ENCODE assay signal across 13 cellular contexts in the genomic region with DNA sequence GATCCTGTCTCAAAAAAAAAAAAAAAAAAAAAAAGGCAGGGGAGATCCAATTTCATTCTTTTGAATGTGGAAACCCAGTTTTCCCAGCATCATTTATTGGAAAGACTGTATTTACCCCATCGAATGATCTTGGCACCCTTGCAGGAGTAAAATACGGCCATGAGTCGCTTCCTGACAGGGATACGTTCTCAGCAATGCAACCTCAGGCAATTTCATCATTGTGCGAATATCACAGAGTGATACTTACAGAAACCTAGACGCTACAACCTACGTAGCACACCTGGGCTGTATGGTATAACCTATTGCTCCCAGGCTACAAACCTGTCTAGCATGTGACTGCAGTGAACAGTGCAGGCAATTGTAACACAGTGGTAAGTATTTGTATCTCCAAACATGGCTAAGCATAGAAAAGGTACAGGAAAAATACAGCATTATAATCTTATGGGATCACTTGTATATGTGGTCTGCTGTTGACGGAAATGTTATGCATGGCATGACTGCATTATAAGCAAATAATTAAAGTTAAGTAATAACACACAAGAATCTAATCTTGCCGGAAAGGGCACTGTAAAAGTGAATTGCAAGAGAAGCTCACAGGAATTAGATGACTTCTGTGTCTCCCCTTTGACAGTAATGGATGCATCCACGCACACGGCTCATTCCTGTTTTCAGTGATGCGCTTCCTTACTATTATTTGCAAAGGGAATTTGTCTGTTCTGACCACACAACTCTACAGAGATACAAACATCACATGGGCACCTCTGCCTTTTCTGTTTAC. TPM values are rescaled to one million over a fixed set of nuclear protein-coding genes. Genes with fewer than 3 reads are reported as not detected.
DNase-seq lines count a peak whose midpoint lies in the region; TF ChIP-seq lines count a peak whose summit lies in the region.
"Had no signal": no experiment of that assay in that cellular context is flagged by ENCODE, and none has a peak within 500 bp of the region (broad histone marks: within the 10 kb centered on the region; RNA-seq: fewer than 3 reads in every experiment).

No MANE protein-coding gene starts in this region.

- H3K27me3 Mint-ChIP-seq in HFFc6 (ENCODE audit: insufficient read depth): peaks cover 3% of the 10 kb centered on the region; the same call in 1 of the 2 replicates

- H3K9me3 Mint-ChIP-seq in HFFc6: no peaks in the 10 kb centered on the region

- H3K27ac Mint-ChIP-seq in HFFc6: peak overlapping the region; percentile 98

- no peaks in the 10 kb centered on the region for H3K36me3 ChIP-seq in muscle layer of duodenum (ENCODE audit: control insufficient read depth in 1 of 2, insufficient read depth in 2 of 2, low read length in 2 of 2)
- no peaks in the 10 kb centered on the region for H3K36me3 ChIP-seq in BE2C
- H3K36me3 ChIP-seq: pancreas had no signal

- peak overlapping the region; percentile 21 for H3K27ac ChIP-seq in AG04450 (ENCODE audit: low read depth, low read length)
- H3K27ac ChIP-seq in muscle layer of duodenum (ENCODE audit: low read length): peak overlapping the region; percentile 83

- peak overlapping the region; percentile 87 for H3K4me3 Mint-ChIP-seq in HFFc6

- CTCF ChIA-PET in AG04450 (lab: Charles Lee): interaction anchor here (1.1 kb wide), 1 partner anchor 38 kb away, joined by 3 read pairs; no protein-coding TSS in a partner anchor

- in situ Hi-C loops in astrocyte of the spinal cord (cut with HindIII; ENCODE audit: low sequenced_read_pairs): no loop called here

- H3K9me3 ChIP-seq in AG04450 (ENCODE audit: control insufficient read depth, insufficient read depth, low read length) (no peaks in the 10 kb centered on the region; the same call in 1 of the 2 replicates), muscle layer of duodenum (ENCODE audit: control insufficient read depth in 1 of 2, low read length in 2 of 2) (no peaks in the 10 kb centered on the region), BE2C (no peaks in the 10 kb centered on the region)
- H3K9me3 ChIP-seq: pancreas had no signal

- TF ChIP-seq CTCF in AG04450 (IDR thresholded peaks at IDR 0.05; ENCODE audit: low read depth, low read length) (no peak), HFFc6 (IDR thresholded peaks at IDR 0.05) (no peak), astrocyte of the spinal cord (IDR thresholded peaks at IDR 0.05; ENCODE audit: low read depth, low read length) (no peak), BE2C (IDR thresholded peaks at IDR 0.05; ENCODE audit: low read depth, low read length) (no peak)

- H3K36me3 Mint-ChIP-seq in HFFc6 (ENCODE audit: low read depth): 0 out of 2 replicates have a peak, but pooled peaks cover 5% of the 10 kb centered on the region

- H3K4me3 ChIP-seq in AG04450 (ENCODE audit: low read depth, low read length) (no peak overlapping the region), astrocyte of the spinal cord (ENCODE audit: low read depth, low read length) (no peak overlapping the region), muscle layer of duodenum (ENCODE audit: low read depth in 1 of 2, low read length in 2 of 2) (no peak overlapping the region), BE2C (ENCODE audit: low read depth, low read length) (no peak overlapping the region; the same call in 1 of the 2 replicates)
- H3K4me3 ChIP-seq: pancreas had no signal

- POLR2A ChIA-PET in AG04450 (lab: Yijun Ruan, JAX): no interaction called here

- DNase-seq in AG04450 (ENCODE audit: low read depth, low spot score): no peak
- DNase-seq in HFFc6: peak; percentile 61
- DNase-seq in astrocyte of the spinal cord (ENCODE audit: low read depth, low spot score): peak; percentile 62
- DNase-seq in NCI-H524 treated with DMSO at 0.1 percent for 48 hours (lab: John Stamatoyannopoulos, UW): no peak
- no peak for DNase-seq in BE2C
- no peak for DNase-seq in effector CD4-positive, alpha-beta T cell
- no peak for DNase-seq in NCI-H2171 (lab: John Stamatoyannopoulos, UW)
- DNase-seq: activated naive CD4-positive, alpha-beta T cell treated with anti-CD3 and anti-CD28 coated beads, Interleukin-2, amount 50 U/mL, for 16 hours; NCI-H1694; pancreas; SW 1271 had no signal

- H3K4me1 ChIP-seq in muscle layer of duodenum (ENCODE audit: control insufficient read depth in 1 of 2, insufficient read depth in 2 of 2, low read length in 2 of 2): peaks cover 21 to 32% of the 10 kb centered on the region in 2 donors
- H3K4me1 ChIP-seq in BE2C: peaks cover 11% of the 10 kb centered on the region

- peaks cover 56% of the 10 kb centered on the region for H3K4me1 Mint-ChIP-seq in HFFc6 (ENCODE audit: low read depth)

- no peaks in the 10 kb centered on the region for H3K27me3 ChIP-seq in AG04450 (ENCODE audit: control insufficient read depth, insufficient read depth, low read length)
- no peaks in the 10 kb centered on the region for H3K27me3 ChIP-seq in muscle layer of duodenum (ENCODE audit: low read depth, low read length)
- no peaks in the 10 kb centered on the region for H3K27me3 ChIP-seq in BE2C

RNA-seq across cellular contexts. Expression of a gene that starts 24.0 kb away (rescaled TPM):
- polyA plus RNA-seq in AG04450 (2011; rRNA removed): 2.7 and 2.9 TPM in 2 replicates
- 7.3 and 9.8 TPM in 2 replicates for polyA minus RNA-seq in AG04450 (2011; rRNA and poly(A)+ RNA removed)
- 1 to 10 TPM; 6.3 to 9.5 (median 6.9) TPM for total RNA-seq in HFFc6 (2021; fragmentation: NEBNext Ultra II Directional; extraction: Animal tissue kit (Norgen Biotek cat#: 25700))
- polyA plus RNA-seq in BE2C (2012; ENCODE audit: insufficient read depth, insufficient read length, low read depth): 19.3 TPM

RNA-seq across cellular contexts. Expression of a gene that starts 49.2 kb away (rescaled TPM):
- polyA plus RNA-seq in AG04450 (2011; rRNA removed): not detected in 2 replicates
- polyA minus RNA-seq in AG04450 (2011; rRNA and poly(A)+ RNA removed): not detected in 2 replicates
- not detected for total RNA-seq in HFFc6 (2021; fragmentation: NEBNext Ultra II Directional; extraction: Animal tissue kit (Norgen Biotek cat#: 25700))
- not detected for polyA plus RNA-seq in BE2C (2012; ENCODE audit: insufficient read depth, insufficient read length, low read depth)
- total RNA-seq: glomerular endothelial cell, pancreas had no signal
- polyA plus RNA-seq: pancreas had no signal

Comparison
In these comparisons a context has a peak if more than half of its experiments do, and no peak if none do; other contexts are left out.
1. DNase-seq: peak in HFFc6 (single experiment) and astrocyte of the spinal cord (single experiment); none in AG04450 (single experiment), NCI-H524 treated with DMSO at 0.1 percent for 48 hours (single experiment), BE2C (single experiment), effector CD4-positive, alpha-beta T cell (single experiment) and NCI-H2171 (single experiment).